18 cellular contexts compared by ENCODE assay signal in genomic region chr17:63940584-63940983, GRCh38. TPM values are rescaled to one million over a fixed set of nuclear protein-coding genes. Genes with fewer than 3 reads are reported as not detected.
DNase-seq lines count a peak whose midpoint lies in the region; ATAC-seq and TF ChIP-seq lines count a peak whose summit lies in the region.
"Had no signal": no experiment of that assay in that cellular context is flagged by ENCODE, and none has a peak within 500 bp of the region (broad histone marks: within the 10 kb centered on the region; RNA-seq: fewer than 3 reads in every experiment).

No MANE protein-coding gene starts in this region.

- intact Hi-C loops in Right ventricle myocardium inferior (cut with DNase I) (no loop called here), heart right ventricle (cut with DNase I) (no loop called here), gastrocnemius medialis (cut with DNase I; ENCODE audit: low total_unique reads) (no loop called here)

- H3K4me3 ChIP-seq in heart right ventricle (no peak overlapping the region), gastrocnemius medialis (no peak overlapping the region)
- H3K4me3 ChIP-seq: A549; BLaER1 treated with 17β-estradiol and CSF1 and Interleukin-3, amounts not matched to agents 10 nM and 100 nM had no signal

- H3K9me3 ChIP-seq in heart right ventricle (no peaks in the 10 kb centered on the region), gastrocnemius medialis (no peaks in the 10 kb centered on the region)
- H3K9me3 ChIP-seq: A549 had no signal

- H3K4me1 ChIP-seq in heart right ventricle = peaks cover 0 to 5% (median 0%) of the 10 kb centered on the region in 9 donors
- peaks cover 8 to 9% of the 10 kb centered on the region in 2 donors for H3K4me1 ChIP-seq in gastrocnemius medialis
- H3K4me1 ChIP-seq: A549 had no signal

- H3K36me3 ChIP-seq in heart right ventricle (no peaks in the 10 kb centered on the region), gastrocnemius medialis (peaks cover 0 to 58% of the 10 kb centered on the region in 2 donors)
- H3K36me3 ChIP-seq: BLaER1 treated with 17β-estradiol and CSF1 and Interleukin-3, amounts not matched to agents 10 nM and 100 nM had no signal

- DNase-seq in Right ventricle myocardium inferior (ENCODE audit: missing footprints) (peak; percentile 49), heart right ventricle (no peak), iPS-NIHi11 (ENCODE audit: low spot score) (peak; percentile 11), gastrocnemius medialis (no peak)
- no peak for DNase-seq in stimulated activated CD4-positive, alpha-beta T cell treated with anti-CD3 and anti-CD28 coated beads, Interleukin-12 subunit alpha, Interleukin-12 subunit beta, amount 100 ng/mL, for 4 hours
- DNase-seq in activated naive CD4-positive, alpha-beta T cell treated with anti-CD3 and anti-CD28 coated beads, Interleukin-2, amount 50 U/mL, for 16 hours = no peak
- DNase-seq: AML-193; Calu3; CD8-positive, alpha-beta T cell; DMS53; H9 had no signal

- no peaks in the 10 kb centered on the region for H3K27me3 ChIP-seq in heart right ventricle
- H3K27me3 ChIP-seq in gastrocnemius medialis = no peaks in the 10 kb centered on the region
- H3K27me3 ChIP-seq: BLaER1 treated with 17β-estradiol and CSF1 and Interleukin-3, amounts not matched to agents 10 nM and 100 nM had no signal

- in situ Hi-C loops in gastrocnemius medialis (cut with MboI; ENCODE audit: low sequenced_read_pairs in 4 of 4) = no loop called here

- 93 to 96% methylated on average over 14 of the region's 14 CpGs for WGBS in heart right ventricle, 2 donors

- no peak for TF ChIP-seq POLR2A in gastrocnemius medialis (IDR thresholded peaks at IDR 0.05)

- TF ChIP-seq CTCF in heart right ventricle (IDR thresholded peaks at IDR 0.05) (no peak), gastrocnemius medialis (IDR thresholded peaks at IDR 0.05 in 4 of 5, conservative IDR thresholded peaks at IDR 0.05 in 1 of 5) (no peak)

- no peak for ATAC-seq in Right ventricle myocardium inferior
- ATAC-seq in heart right ventricle = no peak
- ATAC-seq in gastrocnemius medialis = no peak
- ATAC-seq in HG03280 (IDR thresholded peaks at IDR 0.05; ENCODE audit: unreplicated experiment) = no peak
- ATAC-seq: CD8-positive, alpha-beta T cell had no signal

- H3K27ac ChIP-seq in heart right ventricle (no peak overlapping the region), gastrocnemius medialis (peak overlapping the region in 3 of 4 donors; percentile 1 to 60 (median 26))
- H3K27ac ChIP-seq: 22Rv1, A549 had no signal

RNA-seq across cellular contexts. Expression of gene CD79B, which starts 8.5 kb away (rescaled TPM):
- total RNA-seq in Right ventricle myocardium inferior (6.9 TPM), heart right ventricle (1 to 10 TPM; 2.2 to 7.8 (median 3.4) TPM), gastrocnemius medialis (1 to 10 TPM; 2.2 to 5.1 (median 3.3) TPM)
- polyA plus RNA-seq in heart right ventricle = 10 to 100 TPM in 1 of 2 donors, 1 to 10 TPM in 1; 5.8 to 11.6 TPM
- total RNA-seq: Calu3, HepG2 had no signal
- polyA plus RNA-seq: HepG2 had no signal

RNA-seq across cellular contexts. Expression of gene GH1, which starts 21.9 kb away (rescaled TPM):
- total RNA-seq in Right ventricle myocardium inferior (not detected), heart right ventricle (not detected), gastrocnemius medialis (not detected)
- not detected for polyA plus RNA-seq in heart right ventricle
- total RNA-seq: Calu3; CD8-positive, alpha-beta T cell; H1; H9; HepG2 had no signal
- polyA plus RNA-seq: A549, HepG2 had no signal

RNA-seq across cellular contexts. Expression of gene CSHL1, which starts 29.5 kb away (rescaled TPM):
- total RNA-seq in Right ventricle myocardium inferior = not detected
- not detected for total RNA-seq in heart right ventricle
- polyA plus RNA-seq in heart right ventricle = not detected
- total RNA-seq in gastrocnemius medialis = not detected
- total RNA-seq: Calu3; CD8-positive, alpha-beta T cell; H1; H9; HepG2 had no signal
- polyA plus RNA-seq: A549, H1, HepG2, IgD-negative memory B cell had no signal

RNA-seq across cellular contexts. Expression of gene SCN4A, which starts 32.1 kb away (rescaled TPM):
- total RNA-seq in Right ventricle myocardium inferior (0.32 TPM), heart right ventricle (1 to 10 TPM in 1 of 10 donors, under 1 TPM in 9; 0.19 to 2.4 (median 0.53) TPM), gastrocnemius medialis (100 to 1,000 TPM in 1 of 4 donors, 10 to 100 TPM in 3; 45.3 to 107 (median 69.1) TPM)
- 1 to 10 TPM in 1 of 2 donors, under 1 TPM in 1; 0.33 to 2.9 TPM for polyA plus RNA-seq in heart right ventricle
- total RNA-seq: Calu3 had no signal

RNA-seq across cellular contexts. Expression of gene CSH1, which starts 44.2 kb away (rescaled TPM):
- total RNA-seq in Right ventricle myocardium inferior (not detected), heart right ventricle (not detected), gastrocnemius medialis (not detected)
- polyA plus RNA-seq in heart right ventricle = not detected
- total RNA-seq: Calu3; CD8-positive, alpha-beta T cell; H1; H9; HepG2 had no signal
- polyA plus RNA-seq: A549, HepG2, IgD-negative memory B cell had no signal

Comparison
In these comparisons a context has a peak if more than half of its experiments do, and no peak if none do; other contexts are left out.
1. DNase-seq: peak in Right ventricle myocardium inferior (single experiment) and iPS-NIHi11 (single experiment); none in heart right ventricle (0 of 2), gastrocnemius medialis (0 of 2), stimulated activated CD4-positive, alpha-beta T cell treated with anti-CD3 and anti-CD28 coated beads, Interleukin-12 subunit alpha, Interleukin-12 subunit beta, amount 100 ng/mL, for 4 hours (single experiment) and activated naive CD4-positive, alpha-beta T cell treated with anti-CD3 and anti-CD28 coated beads, Interleukin-2, amount 50 U/mL, for 16 hours (single experiment).
2. H3K27ac ChIP-seq: peak in gastrocnemius medialis (3 of 4); none in heart right ventricle (0 of 10).